In the genomic region with DNA sequence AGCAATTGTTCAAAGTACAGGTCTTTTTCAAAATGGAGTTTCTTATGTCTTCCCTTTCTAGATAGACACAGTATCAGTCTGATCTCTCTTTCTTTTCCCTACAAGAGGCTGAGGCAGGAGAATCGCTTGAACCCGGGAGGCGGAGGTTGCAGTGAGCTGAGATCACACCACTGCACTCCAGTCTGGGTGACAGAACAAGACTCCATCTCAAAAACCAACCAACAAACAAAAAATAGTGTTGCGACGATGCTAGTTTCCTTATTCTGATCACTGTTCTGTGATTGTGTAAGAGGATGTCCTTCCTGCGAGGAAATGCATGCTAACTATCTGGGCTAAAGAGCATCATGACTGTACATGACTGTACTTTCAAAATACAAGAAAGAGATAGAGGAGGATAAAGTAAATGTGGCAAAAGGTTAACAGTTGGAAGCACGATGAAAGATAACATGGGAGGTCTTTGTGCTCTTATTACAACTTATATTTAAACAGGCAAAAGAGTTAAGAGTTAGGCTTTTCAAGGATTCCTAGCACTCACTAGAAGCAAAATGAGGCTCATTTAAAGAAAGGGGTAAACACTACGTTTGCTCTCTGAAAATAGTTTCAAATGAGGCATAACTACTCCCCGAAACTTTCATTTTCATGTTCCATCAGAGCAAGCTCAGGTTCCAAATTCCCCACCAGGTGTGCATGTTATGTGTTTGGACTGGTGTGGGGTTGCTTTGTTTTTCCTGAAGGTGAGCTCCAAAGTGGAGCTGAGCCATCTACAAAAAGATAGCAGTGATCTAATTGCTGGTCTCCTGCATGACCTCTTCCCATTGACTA, we compare ENCODE assay signal across 1 cellular context.
TF ChIP-seq lines count a peak whose summit lies in the region.

No MANE protein-coding gene starts in this region.

TF ChIP-seq in HepG2, 621 proteins besides CTCF, POLR2A, EP300 and RAD21 (continued from another document and continues in another):
- TF ChIP-seq, protein P1, sequence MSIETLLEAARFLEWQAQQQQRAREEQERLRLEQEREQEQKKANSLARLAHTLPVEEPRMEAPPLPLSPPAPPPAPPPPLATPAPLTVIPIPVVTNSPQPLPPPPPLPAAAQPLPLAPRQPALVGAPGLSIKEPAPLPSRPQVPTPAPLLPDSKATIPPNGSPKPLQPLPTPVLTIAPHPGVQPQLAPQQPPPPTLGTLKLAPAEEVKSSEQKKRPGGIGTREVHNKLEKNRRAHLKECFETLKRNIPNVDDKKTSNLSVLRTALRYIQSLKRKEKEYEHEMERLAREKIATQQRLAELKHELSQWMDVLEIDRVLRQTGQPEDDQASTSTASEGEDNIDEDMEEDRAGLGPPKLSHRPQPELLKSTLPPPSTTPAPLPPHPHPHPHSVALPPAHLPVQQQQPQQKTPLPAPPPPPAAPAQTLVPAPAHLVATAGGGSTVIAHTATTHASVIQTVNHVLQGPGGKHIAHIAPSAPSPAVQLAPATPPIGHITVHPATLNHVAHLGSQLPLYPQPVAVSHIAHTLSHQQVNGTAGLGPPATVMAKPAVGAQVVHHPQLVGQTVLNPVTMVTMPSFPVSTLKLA (IDR thresholded peaks at IDR 0.05) = no peak
- TF ChIP-seq, protein P2, sequence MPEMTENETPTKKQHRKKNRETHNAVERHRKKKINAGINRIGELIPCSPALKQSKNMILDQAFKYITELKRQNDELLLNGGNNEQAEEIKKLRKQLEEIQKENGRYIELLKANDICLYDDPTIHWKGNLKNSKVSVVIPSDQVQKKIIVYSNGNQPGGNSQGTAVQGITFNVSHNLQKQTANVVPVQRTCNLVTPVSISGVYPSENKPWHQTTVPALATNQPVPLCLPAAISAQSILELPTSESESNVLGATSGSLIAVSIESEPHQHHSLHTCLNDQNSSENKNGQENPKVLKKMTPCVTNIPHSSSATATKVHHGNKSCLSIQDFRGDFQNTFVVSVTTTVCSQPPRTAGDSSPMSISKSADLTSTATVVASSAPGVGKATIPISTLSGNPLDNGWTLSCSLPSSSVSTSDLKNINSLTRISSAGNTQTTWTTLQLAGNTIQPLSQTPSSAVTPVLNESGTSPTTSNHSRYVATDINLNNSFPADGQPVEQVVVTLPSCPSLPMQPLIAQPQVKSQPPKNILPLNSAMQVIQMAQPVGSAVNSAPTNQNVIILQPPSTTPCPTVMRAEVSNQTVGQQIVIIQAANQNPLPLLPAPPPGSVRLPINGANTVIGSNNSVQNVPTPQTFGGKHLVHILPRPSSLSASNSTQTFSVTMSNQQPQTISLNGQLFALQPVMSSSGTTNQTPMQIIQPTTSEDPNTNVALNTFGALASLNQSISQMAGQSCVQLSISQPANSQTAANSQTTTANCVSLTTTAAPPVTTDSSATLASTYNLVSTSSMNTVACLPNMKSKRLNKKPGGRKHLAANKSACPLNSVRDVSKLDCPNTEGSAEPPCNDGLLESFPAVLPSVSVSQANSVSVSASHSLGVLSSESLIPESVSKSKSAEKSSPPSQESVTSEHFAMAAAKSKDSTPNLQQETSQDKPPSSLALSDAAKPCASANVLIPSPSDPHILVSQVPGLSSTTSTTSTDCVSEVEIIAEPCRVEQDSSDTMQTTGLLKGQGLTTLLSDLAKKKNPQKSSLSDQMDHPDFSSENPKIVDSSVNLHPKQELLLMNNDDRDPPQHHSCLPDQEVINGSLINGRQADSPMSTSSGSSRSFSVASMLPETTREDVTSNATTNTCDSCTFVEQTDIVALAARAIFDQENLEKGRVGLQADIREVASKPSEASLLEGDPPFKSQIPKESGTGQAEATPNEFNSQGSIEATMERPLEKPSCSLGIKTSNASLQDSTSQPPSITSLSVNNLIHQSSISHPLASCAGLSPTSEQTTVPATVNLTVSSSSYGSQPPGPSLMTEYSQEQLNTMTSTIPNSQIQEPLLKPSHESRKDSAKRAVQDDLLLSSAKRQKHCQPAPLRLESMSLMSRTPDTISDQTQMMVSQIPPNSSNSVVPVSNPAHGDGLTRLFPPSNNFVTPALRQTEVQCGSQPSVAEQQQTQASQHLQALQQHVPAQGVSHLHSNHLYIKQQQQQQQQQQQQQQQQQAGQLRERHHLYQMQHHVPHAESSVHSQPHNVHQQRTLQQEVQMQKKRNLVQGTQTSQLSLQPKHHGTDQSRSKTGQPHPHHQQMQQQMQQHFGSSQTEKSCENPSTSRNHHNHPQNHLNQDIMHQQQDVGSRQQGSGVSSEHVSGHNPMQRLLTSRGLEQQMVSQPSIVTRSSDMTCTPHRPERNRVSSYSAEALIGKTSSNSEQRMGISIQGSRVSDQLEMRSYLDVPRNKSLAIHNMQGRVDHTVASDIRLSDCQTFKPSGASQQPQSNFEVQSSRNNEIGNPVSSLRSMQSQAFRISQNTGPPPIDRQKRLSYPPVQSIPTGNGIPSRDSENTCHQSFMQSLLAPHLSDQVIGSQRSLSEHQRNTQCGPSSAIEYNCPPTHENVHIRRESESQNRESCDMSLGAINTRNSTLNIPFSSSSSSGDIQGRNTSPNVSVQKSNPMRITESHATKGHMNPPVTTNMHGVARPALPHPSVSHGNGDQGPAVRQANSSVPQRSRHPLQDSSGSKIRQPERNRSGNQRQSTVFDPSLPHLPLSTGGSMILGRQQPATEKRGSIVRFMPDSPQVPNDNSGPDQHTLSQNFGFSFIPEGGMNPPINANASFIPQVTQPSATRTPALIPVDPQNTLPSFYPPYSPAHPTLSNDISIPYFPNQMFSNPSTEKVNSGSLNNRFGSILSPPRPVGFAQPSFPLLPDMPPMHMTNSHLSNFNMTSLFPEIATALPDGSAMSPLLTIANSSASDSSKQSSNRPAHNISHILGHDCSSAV (CRISPR knock-in tag; IDR thresholded peaks at IDR 0.05; ENCODE audit: borderline replicate concordance) = no peak
- TF ChIP-seq, protein P3, sequence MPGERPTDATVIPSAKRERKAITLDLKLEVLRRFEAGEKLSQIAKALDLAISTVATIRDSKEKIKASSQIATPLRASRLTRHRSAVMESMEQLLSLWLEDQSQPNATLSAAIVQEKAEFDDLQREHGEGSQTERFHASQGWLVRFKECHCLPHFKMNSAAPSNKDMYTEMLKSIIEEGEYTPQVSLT (CRISPR knock-in tag; IDR thresholded peaks at IDR 0.05; ENCODE audit: borderline replicate concordance, low read depth) = no peak
- TF ChIP-seq, protein P4, sequence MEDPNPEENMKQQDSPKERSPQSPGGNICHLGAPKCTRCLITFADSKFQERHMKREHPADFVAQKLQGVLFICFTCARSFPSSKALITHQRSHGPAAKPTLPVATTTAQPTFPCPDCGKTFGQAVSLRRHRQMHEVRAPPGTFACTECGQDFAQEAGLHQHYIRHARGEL (CRISPR knock-in tag; IDR thresholded peaks at IDR 0.05) = no peak
- TF ChIP-seq ZNF737 (CRISPR knock-in tag; IDR thresholded peaks at IDR 0.05; ENCODE audit: borderline replicate concordance) = no peak
- TF ChIP-seq, protein P5, sequence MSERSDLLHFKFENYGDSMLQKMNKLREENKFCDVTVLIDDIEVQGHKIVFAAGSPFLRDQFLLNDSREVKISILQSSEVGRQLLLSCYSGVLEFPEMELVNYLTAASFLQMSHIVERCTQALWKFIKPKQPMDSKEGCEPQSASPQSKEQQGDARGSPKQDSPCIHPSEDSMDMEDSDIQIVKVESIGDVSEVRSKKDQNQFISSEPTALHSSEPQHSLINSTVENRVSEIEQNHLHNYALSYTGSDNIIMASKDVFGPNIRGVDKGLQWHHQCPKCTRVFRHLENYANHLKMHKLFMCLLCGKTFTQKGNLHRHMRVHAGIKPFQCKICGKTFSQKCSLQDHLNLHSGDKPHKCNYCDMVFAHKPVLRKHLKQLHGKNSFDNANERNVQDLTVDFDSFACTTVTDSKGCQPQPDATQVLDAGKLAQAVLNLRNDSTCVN (CRISPR knock-in tag; IDR thresholded peaks at IDR 0.05; ENCODE audit: borderline replicate concordance) = no peak
- peak; percentile 28; the same call in 1 of the 2 replicates for TF ChIP-seq YEATS4 (CRISPR knock-in tag; IDR thresholded peaks at IDR 0.05; ENCODE audit: borderline replicate concordance)
- TF ChIP-seq ZNF567 (CRISPR knock-in tag; IDR thresholded peaks at IDR 0.05; ENCODE audit: borderline replicate concordance) = no peak
- TF ChIP-seq SSRP1 (CRISPR knock-in tag; IDR thresholded peaks at IDR 0.05) = no peak
- TF ChIP-seq, protein P6, sequence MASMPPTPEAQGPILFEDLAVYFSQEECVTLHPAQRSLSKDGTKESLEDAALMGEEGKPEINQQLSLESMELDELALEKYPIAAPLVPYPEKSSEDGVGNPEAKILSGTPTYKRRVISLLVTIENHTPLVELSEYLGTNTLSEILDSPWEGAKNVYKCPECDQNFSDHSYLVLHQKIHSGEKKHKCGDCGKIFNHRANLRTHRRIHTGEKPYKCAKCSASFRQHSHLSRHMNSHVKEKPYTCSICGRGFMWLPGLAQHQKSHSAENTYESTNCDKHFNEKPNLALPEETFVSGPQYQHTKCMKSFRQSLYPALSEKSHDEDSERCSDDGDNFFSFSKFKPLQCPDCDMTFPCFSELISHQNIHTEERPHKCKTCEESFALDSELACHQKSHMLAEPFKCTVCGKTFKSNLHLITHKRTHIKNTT (CRISPR knock-in tag; IDR thresholded peaks at IDR 0.05) = no peak
- TF ChIP-seq ZNF253 (CRISPR knock-in tag; IDR thresholded peaks at IDR 0.05; ENCODE audit: borderline replicate concordance) = no peak
- no peak for TF ChIP-seq NKX3-1 (CRISPR knock-in tag; IDR thresholded peaks at IDR 0.05)
- no peak; the same call in 1 of the 2 replicates for TF ChIP-seq ZSCAN12 (CRISPR knock-in tag; IDR thresholded peaks at IDR 0.05)
- no peak for TF ChIP-seq ZNF724P (CRISPR knock-in tag; IDR thresholded peaks at IDR 0.05; ENCODE audit: borderline replicate concordance)
- TF ChIP-seq, protein P7, sequence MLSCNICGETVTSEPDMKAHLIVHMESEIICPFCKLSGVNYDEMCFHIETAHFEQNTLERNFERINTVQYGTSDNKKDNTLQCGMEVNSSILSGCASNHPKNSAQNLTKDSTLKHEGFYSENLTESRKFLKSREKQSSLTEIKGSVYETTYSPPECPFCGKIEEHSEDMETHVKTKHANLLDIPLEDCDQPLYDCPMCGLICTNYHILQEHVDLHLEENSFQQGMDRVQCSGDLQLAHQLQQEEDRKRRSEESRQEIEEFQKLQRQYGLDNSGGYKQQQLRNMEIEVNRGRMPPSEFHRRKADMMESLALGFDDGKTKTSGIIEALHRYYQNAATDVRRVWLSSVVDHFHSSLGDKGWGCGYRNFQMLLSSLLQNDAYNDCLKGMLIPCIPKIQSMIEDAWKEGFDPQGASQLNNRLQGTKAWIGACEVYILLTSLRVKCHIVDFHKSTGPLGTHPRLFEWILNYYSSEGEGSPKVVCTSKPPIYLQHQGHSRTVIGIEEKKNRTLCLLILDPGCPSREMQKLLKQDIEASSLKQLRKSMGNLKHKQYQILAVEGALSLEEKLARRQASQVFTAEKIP (CRISPR knock-in tag; IDR thresholded peaks at IDR 0.05; ENCODE audit: borderline replicate concordance) = no peak
- TF ChIP-seq ARNT (IDR thresholded peaks at IDR 0.05) = no peak
- TF ChIP-seq, protein P8, sequence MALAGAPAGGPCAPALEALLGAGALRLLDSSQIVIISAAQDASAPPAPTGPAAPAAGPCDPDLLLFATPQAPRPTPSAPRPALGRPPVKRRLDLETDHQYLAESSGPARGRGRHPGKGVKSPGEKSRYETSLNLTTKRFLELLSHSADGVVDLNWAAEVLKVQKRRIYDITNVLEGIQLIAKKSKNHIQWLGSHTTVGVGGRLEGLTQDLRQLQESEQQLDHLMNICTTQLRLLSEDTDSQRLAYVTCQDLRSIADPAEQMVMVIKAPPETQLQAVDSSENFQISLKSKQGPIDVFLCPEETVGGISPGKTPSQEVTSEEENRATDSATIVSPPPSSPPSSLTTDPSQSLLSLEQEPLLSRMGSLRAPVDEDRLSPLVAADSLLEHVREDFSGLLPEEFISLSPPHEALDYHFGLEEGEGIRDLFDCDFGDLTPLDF (CRISPR knock-in tag; IDR thresholded peaks at IDR 0.05) = no peak
- no peak for TF ChIP-seq CBX5 (CRISPR knock-in tag; IDR thresholded peaks at IDR 0.05; ENCODE audit: borderline replicate concordance)
- TF ChIP-seq REPIN1 (CRISPR knock-in tag; IDR thresholded peaks at IDR 0.05; ENCODE audit: borderline replicate concordance, low read depth) = no peak
- no peak for TF ChIP-seq ZNF749 (CRISPR knock-in tag; IDR thresholded peaks at IDR 0.05; ENCODE audit: borderline replicate concordance)
- no peak for TF ChIP-seq DR1 (CRISPR knock-in tag; IDR thresholded peaks at IDR 0.05)
- TF ChIP-seq, protein P9, sequence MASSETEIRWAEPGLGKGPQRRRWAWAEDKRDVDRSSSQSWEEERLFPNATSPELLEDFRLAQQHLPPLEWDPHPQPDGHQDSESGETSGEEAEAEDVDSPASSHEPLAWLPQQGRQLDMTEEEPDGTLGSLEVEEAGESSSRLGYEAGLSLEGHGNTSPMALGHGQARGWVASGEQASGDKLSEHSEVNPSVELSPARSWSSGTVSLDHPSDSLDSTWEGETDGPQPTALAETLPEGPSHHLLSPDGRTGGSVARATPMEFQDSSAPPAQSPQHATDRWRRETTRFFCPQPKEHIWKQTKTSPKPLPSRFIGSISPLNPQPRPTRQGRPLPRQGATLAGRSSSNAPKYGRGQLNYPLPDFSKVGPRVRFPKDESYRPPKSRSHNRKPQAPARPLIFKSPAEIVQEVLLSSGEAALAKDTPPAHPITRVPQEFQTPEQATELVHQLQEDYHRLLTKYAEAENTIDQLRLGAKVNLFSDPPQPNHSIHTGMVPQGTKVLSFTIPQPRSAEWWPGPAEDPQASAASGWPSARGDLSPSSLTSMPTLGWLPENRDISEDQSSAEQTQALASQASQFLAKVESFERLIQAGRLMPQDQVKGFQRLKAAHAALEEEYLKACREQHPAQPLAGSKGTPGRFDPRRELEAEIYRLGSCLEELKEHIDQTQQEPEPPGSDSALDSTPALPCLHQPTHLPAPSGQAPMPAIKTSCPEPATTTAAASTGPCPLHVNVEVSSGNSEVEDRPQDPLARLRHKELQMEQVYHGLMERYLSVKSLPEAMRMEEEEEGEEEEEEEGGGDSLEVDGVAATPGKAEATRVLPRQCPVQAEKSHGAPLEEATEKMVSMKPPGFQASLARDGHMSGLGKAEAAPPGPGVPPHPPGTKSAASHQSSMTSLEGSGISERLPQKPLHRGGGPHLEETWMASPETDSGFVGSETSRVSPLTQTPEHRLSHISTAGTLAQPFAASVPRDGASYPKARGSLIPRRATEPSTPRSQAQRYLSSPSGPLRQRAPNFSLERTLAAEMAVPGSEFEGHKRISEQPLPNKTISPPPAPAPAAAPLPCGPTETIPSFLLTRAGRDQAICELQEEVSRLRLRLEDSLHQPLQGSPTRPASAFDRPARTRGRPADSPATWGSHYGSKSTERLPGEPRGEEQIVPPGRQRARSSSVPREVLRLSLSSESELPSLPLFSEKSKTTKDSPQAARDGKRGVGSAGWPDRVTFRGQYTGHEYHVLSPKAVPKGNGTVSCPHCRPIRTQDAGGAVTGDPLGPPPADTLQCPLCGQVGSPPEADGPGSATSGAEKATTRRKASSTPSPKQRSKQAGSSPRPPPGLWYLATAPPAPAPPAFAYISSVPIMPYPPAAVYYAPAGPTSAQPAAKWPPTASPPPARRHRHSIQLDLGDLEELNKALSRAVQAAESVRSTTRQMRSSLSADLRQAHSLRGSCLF (CRISPR knock-in tag; IDR thresholded peaks at IDR 0.05; ENCODE audit: borderline replicate concordance) = no peak
- TF ChIP-seq HOXA3 (CRISPR knock-in tag; IDR thresholded peaks at IDR 0.05) = peak; percentile 28; the same call in 1 of the 2 replicates
- no peak for TF ChIP-seq MAFK (conservative IDR thresholded peaks at IDR 0.05 in 1 of 2, IDR thresholded peaks at IDR 0.05 in 1 of 2; ENCODE audit: low read length in 2 of 2)
